In the genomic region with DNA sequence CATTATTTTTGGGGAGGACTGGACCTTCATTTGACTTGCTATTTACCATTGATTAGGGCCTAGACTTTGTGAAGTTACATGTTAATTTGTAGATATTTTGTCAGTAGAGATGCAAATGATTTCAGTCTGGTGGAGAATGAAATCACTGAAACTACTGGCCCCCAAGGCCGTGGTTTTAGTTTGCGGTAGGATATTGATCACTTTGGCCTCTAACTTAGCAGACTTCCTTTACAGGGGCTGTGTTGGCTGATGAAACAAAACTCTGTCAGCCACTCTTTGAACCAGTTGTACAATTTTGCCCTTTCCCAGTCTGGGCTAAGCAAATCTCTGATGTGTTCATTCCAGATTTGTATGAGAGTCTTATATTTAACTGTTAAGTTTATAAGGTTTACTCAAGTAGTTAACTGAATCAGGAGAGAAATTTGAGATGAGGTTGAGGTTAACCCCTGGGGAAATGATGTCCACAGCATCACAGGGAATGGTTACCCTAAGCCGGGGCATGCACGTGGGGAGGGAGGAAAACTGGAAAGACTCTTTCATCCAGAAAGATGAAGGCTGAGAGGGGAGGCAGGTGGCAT, we compare ENCODE assay signal across 16 cellular contexts.
DNase-seq lines count a peak whose midpoint lies in the region; ATAC-seq and TF ChIP-seq lines count a peak whose summit lies in the region.
"Had no signal": no experiment of that assay in that cellular context is flagged by ENCODE, and none has a peak within 500 bp of the region (broad histone marks: within the 10 kb centered on the region; RNA-seq: fewer than 3 reads in every experiment).

No MANE protein-coding gene starts in this region.

- no peaks in the 10 kb centered on the region for H3K36me3 ChIP-seq in endodermal cell (ENCODE audit: control insufficient read depth, insufficient read depth, low read length)
- H3K36me3 ChIP-seq: gastrocnemius medialis, upper lobe of left lung had no signal

- no peak for TF ChIP-seq CTCF in endodermal cell (conservative IDR thresholded peaks at IDR 0.05)

- H3K9me3 ChIP-seq in endodermal cell (ENCODE audit: control insufficient read depth, low read length) = no peaks in the 10 kb centered on the region
- H3K9me3 ChIP-seq: gastrocnemius medialis had no signal

- intact Hi-C loops in activated CD4-positive, alpha-beta memory T cell treated with anti-CD3 and anti-CD28 coated beads for 36 hours (cut with micrococcal nuclease) = loop anchor here (2.0 kb wide), 1 partner anchor 265 kb away; no protein-coding TSS in a partner anchor
- intact Hi-C loops in dendritic cell treated with granulocyte-macrophage colony-stimulating factor and Interleukin-4, amounts not matched to agents 40 ng/mL and 50 ng/mL, for 4 days (cut with micrococcal nuclease) = no loop called here

- DNase-seq in activated CD4-positive, alpha-beta memory T cell treated with anti-CD3 and anti-CD28 coated beads, Interleukin-2, amount 10 ng/mL, durations not matched to agents 7 days and 5 days = no peak
- DNase-seq in activated CD4-positive, alpha-beta memory T cell treated with anti-CD3 and anti-CD28 coated beads for 36 hours = no peak
- no peak for DNase-seq in endodermal cell
- no peak for DNase-seq in NCI-H345 (lab: John Stamatoyannopoulos, UW)
- DNase-seq: effector memory CD4-positive, alpha-beta T cell; gastrocnemius medialis; NCI-H146; NCI-H82; Right ventricle myocardium superior; stimulated activated CD4-positive, alpha-beta T cell treated with anti-CD3 and anti-CD28 coated beads, Interleukin-15, amount 100 ng/mL, for 24 hours; upper lobe of left lung had no signal

- peaks cover 42% of the 10 kb centered on the region for H3K4me1 Mint-ChIP-seq in activated CD4-positive, alpha-beta memory T cell treated with anti-CD3 and anti-CD28 coated beads, Interleukin-2, amount 10 ng/mL, durations not matched to agents 7 days and 5 days
- H3K4me1 Mint-ChIP-seq in activated CD4-positive, alpha-beta memory T cell treated with anti-CD3 and anti-CD28 coated beads for 36 hours (ENCODE audit: low read depth) = peaks cover 28% of the 10 kb centered on the region
- peaks cover 31% of the 10 kb centered on the region for H3K4me1 Mint-ChIP-seq in dendritic cell treated with granulocyte-macrophage colony-stimulating factor and Interleukin-4, amounts not matched to agents 40 ng/mL and 50 ng/mL, for 4 days (ENCODE audit: low read depth)
- H3K4me1 Mint-ChIP-seq in endodermal cell = peaks cover 2% of the 10 kb centered on the region

- POLR2A ChIA-PET in activated CD4-positive, alpha-beta memory T cell treated with anti-CD3 and anti-CD28 coated beads, Interleukin-2, amount 10 ng/mL, durations not matched to agents 7 days and 5 days (lab: Charles Lee) = interaction anchor here (2.8 to 3.5 kb wide), 2 partner anchors 13 to 106 kb away, joined by 10 to 29 read pairs; a partner anchor contains a TSS
- POLR2A ChIA-PET in activated CD4-positive, alpha-beta memory T cell treated with anti-CD3 and anti-CD28 coated beads for 36 hours (lab: Charles Lee) = no interaction called here

- CTCF ChIA-PET in activated CD4-positive, alpha-beta memory T cell treated with anti-CD3 and anti-CD28 coated beads, Interleukin-2, amount 10 ng/mL, durations not matched to agents 7 days and 5 days (lab: Charles Lee) = interaction anchor here (3.5 to 3.9 kb wide), 2 partner anchors 105 to 107 kb away, joined by 14 to 20 read pairs; a partner anchor contains a TSS
- CTCF ChIA-PET in activated CD4-positive, alpha-beta memory T cell treated with anti-CD3 and anti-CD28 coated beads for 36 hours (lab: Charles Lee) = interaction anchor here (0.7 to 3.9 kb wide), 5 partner anchors 24 to 264 kb away, joined by 3 to 18 read pairs (median 6); no protein-coding TSS in a partner anchor

- peak overlapping the region; percentile 22 for H3K27ac Mint-ChIP-seq in activated CD4-positive, alpha-beta memory T cell treated with anti-CD3 and anti-CD28 coated beads, Interleukin-2, amount 10 ng/mL, durations not matched to agents 7 days and 5 days
- H3K27ac Mint-ChIP-seq in activated CD4-positive, alpha-beta memory T cell treated with anti-CD3 and anti-CD28 coated beads for 36 hours = no peak overlapping the region
- H3K27ac Mint-ChIP-seq in dendritic cell treated with granulocyte-macrophage colony-stimulating factor and Interleukin-4, amounts not matched to agents 40 ng/mL and 50 ng/mL, for 4 days = peak overlapping the region; percentile 3
- H3K27ac Mint-ChIP-seq in endodermal cell = no peak overlapping the region

- peaks cover 9% of the 10 kb centered on the region for H3K36me3 Mint-ChIP-seq in activated CD4-positive, alpha-beta memory T cell treated with anti-CD3 and anti-CD28 coated beads, Interleukin-2, amount 10 ng/mL, durations not matched to agents 7 days and 5 days (ENCODE audit: low read depth)
- H3K36me3 Mint-ChIP-seq in activated CD4-positive, alpha-beta memory T cell treated with anti-CD3 and anti-CD28 coated beads for 36 hours = peaks cover 7% of the 10 kb centered on the region
- H3K36me3 Mint-ChIP-seq in dendritic cell treated with granulocyte-macrophage colony-stimulating factor and Interleukin-4, amounts not matched to agents 40 ng/mL and 50 ng/mL, for 4 days (ENCODE audit: low read depth) = peaks cover 9% of the 10 kb centered on the region
- H3K36me3 Mint-ChIP-seq in endodermal cell (ENCODE audit: low read depth) = no peaks in the 10 kb centered on the region

- peaks cover 3% of the 10 kb centered on the region for H3K27me3 Mint-ChIP-seq in activated CD4-positive, alpha-beta memory T cell treated with anti-CD3 and anti-CD28 coated beads, Interleukin-2, amount 10 ng/mL, durations not matched to agents 7 days and 5 days
- H3K27me3 Mint-ChIP-seq in activated CD4-positive, alpha-beta memory T cell treated with anti-CD3 and anti-CD28 coated beads for 36 hours = peaks cover 4% of the 10 kb centered on the region
- H3K27me3 Mint-ChIP-seq in dendritic cell treated with granulocyte-macrophage colony-stimulating factor and Interleukin-4, amounts not matched to agents 40 ng/mL and 50 ng/mL, for 4 days = peaks cover 3% of the 10 kb centered on the region
- peaks cover 27% of the 10 kb centered on the region for H3K27me3 Mint-ChIP-seq in endodermal cell (ENCODE audit: insufficient read depth)

- WGBS in endodermal cell (ENCODE audit: insufficient coverage in 1 of 2, insufficient read length in 1 of 2), 2 experiments = 93 to 100% methylated on average over 4 of the region's 4 CpGs

- no peak overlapping the region for H3K4me3 Mint-ChIP-seq in activated CD4-positive, alpha-beta memory T cell treated with anti-CD3 and anti-CD28 coated beads, Interleukin-2, amount 10 ng/mL, durations not matched to agents 7 days and 5 days
- no peak overlapping the region for H3K4me3 Mint-ChIP-seq in activated CD4-positive, alpha-beta memory T cell treated with anti-CD3 and anti-CD28 coated beads for 36 hours
- no peak overlapping the region for H3K4me3 Mint-ChIP-seq in dendritic cell treated with granulocyte-macrophage colony-stimulating factor and Interleukin-4, amounts not matched to agents 40 ng/mL and 50 ng/mL, for 4 days
- no peak overlapping the region for H3K4me3 Mint-ChIP-seq in endodermal cell

- no peak overlapping the region for H3K4me3 ChIP-seq in endodermal cell (ENCODE audit: low read length)
- H3K4me3 ChIP-seq: gastrocnemius medialis, K562, upper lobe of left lung had no signal

- no peaks in the 10 kb centered on the region for H3K27me3 ChIP-seq in endodermal cell (ENCODE audit: control insufficient read depth, insufficient read depth, low read length, poor library complexity, severe bottlenecking)
- H3K27me3 ChIP-seq: gastrocnemius medialis, upper lobe of left lung had no signal

- ATAC-seq in GM19397 (IDR thresholded peaks at IDR 0.05; ENCODE audit: unreplicated experiment) (peak; percentile 60), HG02938 (IDR thresholded peaks at IDR 0.05; ENCODE audit: unreplicated experiment) (peak; percentile 62), HG03280 (IDR thresholded peaks at IDR 0.05; ENCODE audit: unreplicated experiment) (no peak)
- ATAC-seq: gastrocnemius medialis, K562 had no signal

- H3K9me3 Mint-ChIP-seq in activated CD4-positive, alpha-beta memory T cell treated with anti-CD3 and anti-CD28 coated beads, Interleukin-2, amount 10 ng/mL, durations not matched to agents 7 days and 5 days = peaks cover 11% of the 10 kb centered on the region
- peaks cover 18% of the 10 kb centered on the region for H3K9me3 Mint-ChIP-seq in activated CD4-positive, alpha-beta memory T cell treated with anti-CD3 and anti-CD28 coated beads for 36 hours
- H3K9me3 Mint-ChIP-seq in dendritic cell treated with granulocyte-macrophage colony-stimulating factor and Interleukin-4, amounts not matched to agents 40 ng/mL and 50 ng/mL, for 4 days = peaks cover 31% of the 10 kb centered on the region
- H3K9me3 Mint-ChIP-seq in endodermal cell = peaks cover 13% of the 10 kb centered on the region

- no peak overlapping the region for H3K27ac ChIP-seq in endodermal cell (ENCODE audit: low read depth, low read length)
- H3K27ac ChIP-seq: gastrocnemius medialis, upper lobe of left lung had no signal

- H3K9ac ChIP-seq in endodermal cell (ENCODE audit: extremely low read depth, low read length, poor library complexity, severe bottlenecking) = no peak overlapping the region

- no peaks in the 10 kb centered on the region for H3K4me1 ChIP-seq in endodermal cell (ENCODE audit: control insufficient read depth, insufficient read depth, low read length)

Comparison
In these comparisons a context has a peak if more than half of its experiments do, and no peak if none do; other contexts are left out.
1. H3K27ac Mint-ChIP-seq: peak in activated CD4-positive, alpha-beta memory T cell treated with anti-CD3 and anti-CD28 coated beads, Interleukin-2, amount 10 ng/mL, durations not matched to agents 7 days and 5 days (single experiment) and dendritic cell treated with granulocyte-macrophage colony-stimulating factor and Interleukin-4, amounts not matched to agents 40 ng/mL and 50 ng/mL, for 4 days (single experiment); none in activated CD4-positive, alpha-beta memory T cell treated with anti-CD3 and anti-CD28 coated beads for 36 hours (single experiment) and endodermal cell (single experiment).